In the genomic region with DNA sequence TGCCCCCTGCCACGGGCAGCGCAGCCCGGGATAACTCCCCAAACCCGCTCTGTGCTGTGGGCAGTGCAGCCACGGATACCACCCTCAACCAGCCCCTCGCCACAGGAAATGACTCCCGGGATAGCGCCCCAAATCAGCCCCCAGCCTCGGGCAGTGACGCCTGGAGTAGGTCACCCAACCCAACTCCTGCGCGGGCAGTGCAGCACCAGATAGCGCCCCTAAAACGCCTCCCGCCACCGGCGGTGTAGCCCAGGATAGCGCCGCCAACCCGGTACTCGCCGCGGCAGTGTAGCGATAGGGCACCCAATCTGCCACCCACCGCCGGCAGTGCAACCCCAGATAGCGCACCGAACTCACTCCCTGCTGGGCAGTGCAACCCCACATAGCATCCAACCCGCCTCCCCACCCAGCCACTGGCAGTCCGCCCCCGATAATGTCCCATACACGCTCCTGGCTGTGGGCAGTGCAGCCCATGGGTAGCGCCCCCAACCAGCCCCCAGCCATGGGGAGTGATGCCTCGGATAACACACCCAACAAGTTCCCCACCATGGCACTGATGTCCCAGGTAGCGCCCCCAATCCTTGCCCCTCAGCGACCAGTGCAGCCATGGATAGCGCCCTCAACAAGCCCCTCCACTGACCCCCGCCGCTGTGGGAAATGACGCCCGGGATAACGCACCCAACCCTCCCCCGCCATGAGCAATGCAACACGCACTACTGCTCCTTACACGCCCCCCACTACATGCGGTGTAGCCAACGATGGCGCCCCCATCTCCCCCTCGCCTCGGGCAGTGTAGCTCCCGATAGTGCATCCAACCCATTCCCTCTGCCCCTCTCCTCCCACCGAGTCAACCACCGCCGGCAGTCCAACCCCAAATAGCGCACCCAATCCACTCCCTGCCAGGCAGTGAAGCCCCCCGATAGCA, we compare ENCODE assay signal across 9 cellular contexts. TPM values are rescaled to one million over a fixed set of nuclear protein-coding genes. Genes with fewer than 3 reads are reported as not detected.
DNase-seq lines count a peak whose midpoint lies in the region; ATAC-seq and TF ChIP-seq lines count a peak whose summit lies in the region.
"Had no signal": no experiment of that assay in that cellular context is flagged by ENCODE, and none has a peak within 500 bp of the region (broad histone marks: within the 10 kb centered on the region; RNA-seq: fewer than 3 reads in every experiment).

No MANE protein-coding gene starts in this region.

- no peaks in the 10 kb centered on the region for H3K9me3 Mint-ChIP-seq in natural killer cell

- no peak for ATAC-seq in natural killer cell

- peak overlapping the region; percentile 81 for H3K4me3 Mint-ChIP-seq in natural killer cell

- H3K27ac ChIP-seq in dorsolateral prefrontal cortex (peak overlapping the region in 20 of 59 donors; percentile 9 to 85 (median 54)), ascending aorta (no peak overlapping the region)

- H3K27me3 ChIP-seq in dorsolateral prefrontal cortex (peaks cover 0 to 14% (median 0%) of the 10 kb centered on the region in 45 donors), ascending aorta (peaks cover 6% of the 10 kb centered on the region), MG63 (peaks cover 24% of the 10 kb centered on the region)

- peak; percentile 38 for DNase-seq in DMS 273 (lab: John Stamatoyannopoulos, UW; ENCODE audit: unreplicated experiment)
- DNase-seq in DMS 273 treated with DMSO at 0.1 percent for 48 hours (lab: John Stamatoyannopoulos, UW) = no peak
- no peak for DNase-seq in LNCaP clone FGC (ENCODE audit: low read depth)
- peak in 4 of 10 donors; percentile 11 to 48 (median 44) for DNase-seq in dorsolateral prefrontal cortex
- DNase-seq in natural killer cell = no peak
- DNase-seq in ascending aorta (ENCODE audit: low spot score in 2 of 2) = no peak
- no peak for DNase-seq in MG63
- DNase-seq in retina = no peak
- DNase-seq: stimulated activated CD4-positive, alpha-beta T cell treated with anti-CD3 and anti-CD28 coated beads, Interleukin-12 subunit alpha, Interleukin-12 subunit beta, amount 100 ng/mL, for 4 hours had no signal

- intact Hi-C loops in dorsolateral prefrontal cortex (cut with DNase I) = loop anchor here (5.0 kb wide), 1 partner anchor 64 kb away; no protein-coding TSS in a partner anchor
- intact Hi-C loops in natural killer cell (cut with micrococcal nuclease) = loop anchor here (10.0 kb wide), 1 partner anchor 271 kb away; the partner anchor contains the start of gene FBXO7
- intact Hi-C loops in ascending aorta (cut with DNase I) = no loop called here

- H3K4me1 Mint-ChIP-seq in natural killer cell = peaks cover 16 to 37% of the 10 kb centered on the region in 2 donors

- TF ChIP-seq CTCF in LNCaP clone FGC (IDR thresholded peaks at IDR 0.05; ENCODE audit: control insufficient read depth, extremely low read depth, insufficient read depth) (no peak), dorsolateral prefrontal cortex (IDR thresholded peaks at IDR 0.05 in 54 of 56, conservative IDR thresholded peaks at IDR 0.05 in 2 of 56; ENCODE audit: low read depth in 1 of 56, partially characterized antibody in 56 of 56) (peak in 1 of 56 donors; percentile 4), natural killer cell (IDR thresholded peaks at IDR 0.05) (no peak), ascending aorta (IDR thresholded peaks at IDR 0.05) (no peak)

- H3K36me3 ChIP-seq in ascending aorta = no peaks in the 10 kb centered on the region
- H3K36me3 ChIP-seq in MG63 = no peaks in the 10 kb centered on the region

- H3K4me1 ChIP-seq in ascending aorta = no peaks in the 10 kb centered on the region

- H3K36me3 Mint-ChIP-seq in natural killer cell = no peaks in the 10 kb centered on the region

- peak overlapping the region; percentile 68 for H3K4me3 ChIP-seq in LNCaP clone FGC (ENCODE audit: low read depth, low read length)
- H3K4me3 ChIP-seq in dorsolateral prefrontal cortex = peak overlapping the region in 58 of 59 donors; percentile 17 to 70 (median 49)
- H3K4me3 ChIP-seq in ascending aorta = peak overlapping the region in 1 of 2 donors; percentile 47
- no peak overlapping the region for H3K4me3 ChIP-seq in MG63

- no peaks in the 10 kb centered on the region for H3K9me3 ChIP-seq in ascending aorta
- no peaks in the 10 kb centered on the region for H3K9me3 ChIP-seq in MG63

- peaks cover 29% of the 10 kb centered on the region in 2 donors for H3K27me3 Mint-ChIP-seq in natural killer cell (ENCODE audit: low read depth in 2 of 2)

- no peak overlapping the region for H3K27ac Mint-ChIP-seq in natural killer cell

RNA-seq across cellular contexts. Expression of gene RFPL2, which starts 1.4 kb away (rescaled TPM):
- 10 to 100 TPM in 70 of 120 experiments, 1 to 10 TPM in 50; 2.7 to 32.4 (median 11.3) TPM for total RNA-seq in dorsolateral prefrontal cortex
- total RNA-seq in natural killer cell = under 1 TPM in 2 of 3 donors, not detected in 1; 0.14 to 0.34 TPM
- not detected for total RNA-seq in ascending aorta
- total RNA-seq in MG63 (2014; rRNA removed; shearing (Covaris generic); ENCODE audit: low replicate concordance) = not detected in 2 replicates

RNA-seq across cellular contexts. Expression of gene C22orf42, which starts 44.3 kb away (rescaled TPM):
- 1 to 10 TPM in 1 of 120 experiments, under 1 TPM in 5, not detected in 114; 0.37 to 1.1 (median 0.49) TPM for total RNA-seq in dorsolateral prefrontal cortex
- not detected for total RNA-seq in natural killer cell
- not detected for total RNA-seq in ascending aorta
- total RNA-seq in MG63 (2014; rRNA removed; shearing (Covaris generic); ENCODE audit: low replicate concordance) = not detected in 2 replicates

RNA-seq across cellular contexts. Expression of gene SLC5A4, which starts 51.7 kb away (rescaled TPM):
- 1 to 10 TPM in 36 of 120 experiments, under 1 TPM in 70, not detected in 14; 0.23 to 9.1 (median 0.72) TPM for total RNA-seq in dorsolateral prefrontal cortex
- total RNA-seq in natural killer cell = not detected
- 1.6 TPM for total RNA-seq in ascending aorta
- total RNA-seq in MG63 (2014; rRNA removed; shearing (Covaris generic); ENCODE audit: low replicate concordance) = not detected in 2 replicates
